1 cellular context compared by ENCODE assay signal in genomic region chr6:37824170-37824569, GRCh38.
TF ChIP-seq lines count a peak whose summit lies in the region.

No MANE protein-coding gene starts in this region.

TF ChIP-seq in GM12878, 131 proteins besides CTCF, POLR2A, EP300 and RAD21:
- TF ChIP-seq IKZF2 (IDR thresholded peaks at IDR 0.05) (no peak), SUPT20H (IDR thresholded peaks at IDR 0.05; ENCODE audit: borderline replicate concordance, control insufficient read depth, low read depth, low read length) (no peak), POLR2AphosphoS2 (IDR thresholded peaks at IDR 0.05; ENCODE audit: low read depth, low read length) (no peak)
- TF ChIP-seq, protein P1, sequence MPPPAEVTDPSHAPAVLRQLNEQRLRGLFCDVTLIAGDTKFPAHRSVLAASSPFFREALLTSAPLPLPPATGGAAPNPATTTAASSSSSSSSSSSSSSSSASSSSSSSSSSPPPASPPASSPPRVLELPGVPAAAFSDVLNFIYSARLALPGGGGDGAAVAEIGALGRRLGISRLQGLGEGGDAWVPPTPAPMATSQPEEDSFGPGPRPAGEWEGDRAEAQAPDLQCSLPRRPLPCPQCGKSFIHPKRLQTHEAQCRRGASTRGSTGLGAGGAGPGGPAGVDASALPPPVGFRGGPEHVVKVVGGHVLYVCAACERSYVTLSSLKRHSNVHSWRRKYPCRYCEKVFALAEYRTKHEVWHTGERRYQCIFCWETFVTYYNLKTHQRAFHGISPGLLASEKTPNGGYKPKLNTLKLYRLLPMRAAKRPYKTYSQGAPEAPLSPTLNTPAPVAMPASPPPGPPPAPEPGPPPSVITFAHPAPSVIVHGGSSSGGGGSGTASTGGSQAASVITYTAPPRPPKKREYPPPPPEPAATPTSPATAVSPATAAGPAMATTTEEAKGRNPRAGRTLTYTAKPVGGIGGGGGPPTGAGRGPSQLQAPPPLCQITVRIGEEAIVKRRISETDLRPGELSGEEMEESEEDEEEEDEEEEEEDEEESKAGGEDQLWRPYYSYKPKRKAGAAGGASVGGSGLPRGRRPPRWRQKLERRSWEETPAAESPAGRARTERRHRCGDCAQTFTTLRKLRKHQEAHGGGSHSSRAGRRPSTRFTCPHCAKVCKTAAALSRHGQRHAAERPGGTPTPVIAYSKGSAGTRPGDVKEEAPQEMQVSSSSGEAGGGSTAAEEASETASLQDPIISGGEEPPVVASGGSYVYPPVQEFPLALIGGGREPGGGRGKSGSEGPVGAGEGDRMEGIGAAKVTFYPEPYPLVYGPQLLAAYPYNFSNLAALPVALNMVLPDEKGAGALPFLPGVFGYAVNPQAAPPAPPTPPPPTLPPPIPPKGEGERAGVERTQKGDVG (CRISPR knock-in tag; IDR thresholded peaks at IDR 0.05): no peak
